Comparison of ENCODE assay signal across 30 cellular contexts in the genomic region with DNA sequence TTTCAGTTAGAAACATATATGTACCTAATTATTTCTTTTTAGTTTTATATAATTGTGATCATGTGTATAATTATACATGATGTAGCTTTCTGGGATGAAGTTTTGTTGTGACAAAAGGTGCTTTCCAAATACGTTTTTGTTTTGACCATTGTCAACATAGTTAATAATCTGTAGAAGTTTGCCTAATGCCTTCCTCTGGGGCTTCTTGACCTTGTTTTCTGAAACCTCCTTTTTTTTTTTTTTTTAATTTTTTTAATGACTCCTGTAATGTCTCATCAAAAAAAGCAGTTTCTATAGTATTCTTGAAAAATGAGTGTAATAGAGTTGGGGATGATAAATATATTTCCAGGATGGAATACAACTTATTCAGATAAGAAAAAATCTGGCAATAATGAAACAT.
A peak's percentile ranks its signal among the peaks of the same experiment; 100 is the strongest.
DNase-seq lines count a peak whose midpoint lies in the region; ATAC-seq and TF ChIP-seq lines count a peak whose summit lies in the region.
"Had no signal": no experiment of that assay in that cellular context is flagged by ENCODE, and none has a peak within 500 bp of the region (broad histone marks: within the 10 kb centered on the region; RNA-seq: fewer than 3 reads in every experiment).

No MANE protein-coding gene starts in this region.

- H3K9me3 ChIP-seq in gastrocnemius medialis = no peaks in the 10 kb centered on the region
- H3K9me3 ChIP-seq: gastroesophageal sphincter, MG63, psoas muscle, SJSA1, upper lobe of left lung had no signal

- POLR2A ChIA-PET in GM10248 (lab: Yijun Ruan, JAX) = no interaction called here
- POLR2A ChIA-PET in naive thymus-derived CD8-positive, alpha-beta T cell (lab: Charles Lee) = no interaction called here

- H3K36me3 Mint-ChIP-seq in naive thymus-derived CD8-positive, alpha-beta T cell = peaks cover 0 to 10% (median under 1%) of the 10 kb centered on the region in 3 donors
- H3K36me3 Mint-ChIP-seq: mesothelial cell of epicardium had no signal

- DNase-seq in GM10248 (ENCODE audit: extremely low spot score) (peak; percentile 29), gastrocnemius medialis (no peak)
- no peak for DNase-seq in activated naive CD4-positive, alpha-beta T cell treated with anti-CD3 and anti-CD28 coated beads, Interleukin-2, amount 50 U/mL, for 16 hours
- DNase-seq in naive thymus-derived CD8-positive, alpha-beta T cell = no peak
- DNase-seq: activated naive CD4-positive, alpha-beta T cell; anterior cingulate cortex; central memory CD4-positive, alpha-beta T cell; COR-L47; IMR-90; MG63; NCI-H146; PC-9; psoas muscle; stimulated activated CD4-positive, alpha-beta T cell treated with anti-CD3 and anti-CD28 coated beads, Interleukin-4, amount 100 ng/mL, for 1 hour; T-helper 2 cell; upper lobe of left lung had no signal

- in situ Hi-C loops in gastrocnemius medialis (cut with MboI; ENCODE audit: low sequenced_read_pairs in 4 of 4) = no loop called here

- no peak overlapping the region for H3K4me3 Mint-ChIP-seq in naive thymus-derived CD8-positive, alpha-beta T cell
- H3K4me3 Mint-ChIP-seq: B cell, mesothelial cell of epicardium, nephron had no signal

- CTCF ChIA-PET in GM10248 (lab: Yijun Ruan, JAX) = no interaction called here

- no peak overlapping the region for H3K4me3 ChIP-seq in gastrocnemius medialis
- H3K4me3 ChIP-seq: gastroesophageal sphincter, MG63, PC-9, psoas muscle, SJSA1, smooth muscle cell, upper lobe of left lung had no signal

- H3K36me3 ChIP-seq in gastrocnemius medialis = no peaks in the 10 kb centered on the region
- H3K36me3 ChIP-seq: gastroesophageal sphincter, MG63, SJSA1, upper lobe of left lung had no signal

- H3K4me1 Mint-ChIP-seq in naive thymus-derived CD8-positive, alpha-beta T cell = peaks cover 8 to 21% (median 16%) of the 10 kb centered on the region in 4 donors

- H3K27me3 Mint-ChIP-seq in naive thymus-derived CD8-positive, alpha-beta T cell = no peaks in the 10 kb centered on the region
- H3K27me3 Mint-ChIP-seq: B cell had no signal

- intact Hi-C loops in gastrocnemius medialis (cut with DNase I; ENCODE audit: low total_unique reads) = no loop called here

- no peaks in the 10 kb centered on the region for H3K27me3 ChIP-seq in gastrocnemius medialis
- H3K27me3 ChIP-seq: gastroesophageal sphincter, MG63, SJSA1, upper lobe of left lung had no signal

- TF ChIP-seq CTCF in GM10248 (IDR thresholded peaks at IDR 0.05; ENCODE audit: control extremely low read depth, extremely low read depth, low read depth, missing control alignments) (no peak), gastrocnemius medialis (IDR thresholded peaks at IDR 0.05 in 4 of 5, conservative IDR thresholded peaks at IDR 0.05 in 1 of 5) (no peak)

- ATAC-seq in GM19395 (IDR thresholded peaks at IDR 0.05; ENCODE audit: unreplicated experiment) (peak; percentile 44), HG02642 (IDR thresholded peaks at IDR 0.05; ENCODE audit: poor library complexity, unreplicated experiment) (peak; percentile 38), HG03378 (IDR thresholded peaks at IDR 0.05; ENCODE audit: unreplicated experiment) (peak; percentile 53), gastrocnemius medialis (no peak), GM19455 (IDR thresholded peaks at IDR 0.05; ENCODE audit: unreplicated experiment) (no peak)
- no peak for ATAC-seq in naive thymus-derived CD8-positive, alpha-beta T cell
- ATAC-seq: gastroesophageal sphincter, left lobe of liver, psoas muscle had no signal

- H3K4me1 ChIP-seq in gastrocnemius medialis = no peaks in the 10 kb centered on the region
- H3K4me1 ChIP-seq: psoas muscle, upper lobe of left lung had no signal

- H3K27ac Mint-ChIP-seq in naive thymus-derived CD8-positive, alpha-beta T cell = no peak overlapping the region
- H3K27ac Mint-ChIP-seq: B cell had no signal

- no peaks in the 10 kb centered on the region for H3K9me3 Mint-ChIP-seq in naive thymus-derived CD8-positive, alpha-beta T cell
- H3K9me3 Mint-ChIP-seq: nephron had no signal

- TF ChIP-seq POLR2A in gastrocnemius medialis (IDR thresholded peaks at IDR 0.05) = no peak

- H3K27ac ChIP-seq in gastrocnemius medialis = no peak overlapping the region
- H3K27ac ChIP-seq: 22Rv1, gastroesophageal sphincter, HL-60, PC-9, psoas muscle, SJSA1, upper lobe of left lung, VCaP had no signal

Comparison
In these comparisons a context has a peak if more than half of its experiments do, and no peak if none do; other contexts are left out.
1. ATAC-seq: peak in GM19395 (single experiment), HG02642 (single experiment) and HG03378 (single experiment); none in gastrocnemius medialis (0 of 2), GM19455 (single experiment) and naive thymus-derived CD8-positive, alpha-beta T cell (0 of 2).